12 cellular contexts compared by ENCODE assay signal in the genomic region with DNA sequence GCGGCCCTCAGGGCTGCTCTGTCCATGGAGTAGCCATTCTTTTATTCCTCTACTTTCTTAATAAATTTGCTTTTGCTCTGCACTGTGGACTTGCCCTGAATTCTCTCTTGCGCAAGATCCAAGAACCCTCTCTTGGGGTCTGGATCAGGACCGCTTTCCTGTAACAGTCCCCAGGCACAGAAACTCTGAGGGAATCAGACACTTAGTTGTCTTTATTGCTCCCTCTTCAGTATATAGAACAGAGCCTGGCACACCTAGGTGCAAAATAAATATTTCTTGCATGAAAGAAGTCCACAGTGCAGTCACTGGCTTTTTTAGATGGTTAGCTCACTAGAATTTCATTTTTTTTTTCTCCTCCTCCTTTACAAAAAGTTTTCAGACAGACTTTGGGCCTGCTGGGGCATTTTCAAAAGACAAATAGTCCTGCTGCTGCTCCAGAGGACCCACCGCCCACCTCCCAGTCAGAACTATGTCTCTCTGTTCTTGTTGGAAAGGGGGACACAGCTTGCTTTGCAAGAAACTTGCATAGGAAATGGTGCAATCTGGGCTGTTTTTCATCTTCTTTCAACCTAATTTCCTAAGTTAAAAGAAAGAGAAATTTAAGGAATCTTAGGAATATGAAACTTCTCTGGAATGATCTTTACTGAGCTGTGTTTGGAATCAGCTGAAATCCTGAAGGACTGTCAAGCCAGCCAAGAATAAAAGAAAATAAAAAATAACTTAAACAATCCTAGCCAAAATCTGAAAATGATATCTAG. TPM values are rescaled to one million over a fixed set of nuclear protein-coding genes. Genes with fewer than 3 reads are reported as not detected.
DNase-seq lines count a peak whose midpoint lies in the region; ATAC-seq and TF ChIP-seq lines count a peak whose summit lies in the region.
"Had no signal": no experiment of that assay in that cellular context is flagged by ENCODE, and none has a peak within 500 bp of the region (broad histone marks: within the 10 kb centered on the region; RNA-seq: fewer than 3 reads in every experiment).

No MANE protein-coding gene starts in this region.

- 84 to 91% methylated on average over 4 of the region's 4 CpGs for WGBS in lower leg skin, 2 donors

- peaks cover 22% of the 10 kb centered on the region for H3K4me1 Mint-ChIP-seq in activated naive CD8-positive, alpha-beta T cell treated with anti-CD3 and anti-CD28 coated beads for 36 hours

- H4K20me1 ChIP-seq in osteoblast (ENCODE audit: insufficient read depth, low read length), result no peaks in the 10 kb centered on the region

- TF ChIP-seq CTCF in AG04449 (IDR thresholded peaks at IDR 0.05; ENCODE audit: insufficient read depth, low read length, missing control alignments) (no peak), fibroblast of the aortic adventitia (IDR thresholded peaks at IDR 0.05; ENCODE audit: insufficient read depth, low read length) (no peak), osteoblast (IDR thresholded peaks at IDR 0.05; ENCODE audit: extremely low read depth, low read depth, low read length) (no peak), lower leg skin (IDR thresholded peaks at IDR 0.05) (no peak)

- POLR2A ChIA-PET in AG04449 (lab: Yijun Ruan, JAX), result interaction anchor here (0.6 kb wide), 2 partner anchors 39 to 50 kb away, joined by 3 to 4 read pairs; no protein-coding TSS in a partner anchor

- peak overlapping the region; percentile 64 for H3K27ac ChIP-seq in osteoblast (ENCODE audit: low read depth, low read length)

- H2AFZ ChIP-seq in osteoblast (ENCODE audit: low read length), result peak overlapping the region; percentile 26

- H3K27me3 ChIP-seq in osteoblast (ENCODE audit: insufficient read depth, low read length), result no peaks in the 10 kb centered on the region

- H3K4me1 ChIP-seq in osteoblast (ENCODE audit: insufficient read depth, low read length), result peaks cover 35% of the 10 kb centered on the region

- H3K9me3 ChIP-seq in osteoblast (ENCODE audit: low read depth, low read length), result no peaks in the 10 kb centered on the region

- intact Hi-C loops in lower leg skin (cut with DNase I; ENCODE audit: low total_unique reads), result no loop called here

- no peaks in the 10 kb centered on the region for H3K27me3 Mint-ChIP-seq in activated naive CD8-positive, alpha-beta T cell treated with anti-CD3 and anti-CD28 coated beads for 36 hours
- H3K27me3 Mint-ChIP-seq: activated naive CD8-positive, alpha-beta T cell treated with anti-CD3 and anti-CD28 coated beads, Interleukin-2, amount 10 ng/mL, durations not matched to agents 7 days and 5 days had no signal

- no peak overlapping the region for H3K4me3 Mint-ChIP-seq in activated naive CD8-positive, alpha-beta T cell treated with anti-CD3 and anti-CD28 coated beads for 36 hours
- H3K4me3 Mint-ChIP-seq: activated naive CD8-positive, alpha-beta T cell treated with anti-CD3 and anti-CD28 coated beads, Interleukin-2, amount 10 ng/mL, durations not matched to agents 7 days and 5 days; neural crest cell had no signal

- no peak for TF ChIP-seq POLR2A in lower leg skin (IDR thresholded peaks at IDR 0.05)

- no peaks in the 10 kb centered on the region for H3K79me2 ChIP-seq in osteoblast (ENCODE audit: insufficient read depth, low read length)

- H3K9me3 Mint-ChIP-seq in activated naive CD8-positive, alpha-beta T cell treated with anti-CD3 and anti-CD28 coated beads for 36 hours, result no peaks in the 10 kb centered on the region
- H3K9me3 Mint-ChIP-seq: activated naive CD8-positive, alpha-beta T cell treated with anti-CD3 and anti-CD28 coated beads, Interleukin-2, amount 10 ng/mL, durations not matched to agents 7 days and 5 days; neural crest cell had no signal

- DNase-seq in AG04449 (ENCODE audit: low read depth, low spot score), result peak; percentile 16
- DNase-seq in activated naive CD8-positive, alpha-beta T cell treated with anti-CD3 and anti-CD28 coated beads for 36 hours, result no peak
- DNase-seq in fibroblast of the aortic adventitia (ENCODE audit: low read depth), result peak; percentile 92
- DNase-seq in osteoblast (ENCODE audit: insufficient read length, low spot score, missing footprints), result no peak
- DNase-seq in stimulated activated CD4-positive, alpha-beta T cell treated with anti-CD3 and anti-CD28 coated beads, Interleukin-12 subunit alpha, Interleukin-12 subunit beta, amount 100 ng/mL, for 4 hours, result no peak
- no peak for DNase-seq in lower leg skin (ENCODE audit: low spot score in 2 of 2)
- DNase-seq: activated CD4-positive, alpha-beta T cell treated with anti-CD3 and anti-CD28 coated beads for 48 hours; activated naive CD8-positive, alpha-beta T cell treated with anti-CD3 and anti-CD28 coated beads, Interleukin-2, amount 10 ng/mL, durations not matched to agents 7 days and 5 days; NCI-H2107 had no signal

- H3K36me3 ChIP-seq in osteoblast (ENCODE audit: insufficient read depth, low read length), result no peaks in the 10 kb centered on the region

- peak overlapping the region; percentile 21 for H3K27ac Mint-ChIP-seq in activated naive CD8-positive, alpha-beta T cell treated with anti-CD3 and anti-CD28 coated beads for 36 hours
- H3K27ac Mint-ChIP-seq: activated naive CD8-positive, alpha-beta T cell treated with anti-CD3 and anti-CD28 coated beads, Interleukin-2, amount 10 ng/mL, durations not matched to agents 7 days and 5 days had no signal

- CTCF ChIA-PET in AG04449 (lab: Yijun Ruan, JAX), result interaction anchor here (0.7 to 1.5 kb wide), 4 partner anchors 11 to 261 kb away, joined by 3 read pairs; no protein-coding TSS in a partner anchor

- ATAC-seq in GM18870 (IDR thresholded peaks at IDR 0.05; ENCODE audit: unreplicated experiment) (no peak), GM21528 (IDR thresholded peaks at IDR 0.05; ENCODE audit: low FRiP score, unreplicated experiment) (no peak)

- H3K4me3 ChIP-seq in AG04449 (ENCODE audit: low read depth, low read length), result no peak overlapping the region
- no peak overlapping the region for H3K4me3 ChIP-seq in fibroblast of the aortic adventitia (ENCODE audit: low read depth, low read length)
- H3K4me3 ChIP-seq in osteoblast (ENCODE audit: insufficient read depth, low read length), result no peak overlapping the region
- H3K4me3 ChIP-seq in lower leg skin (ENCODE audit: low read depth, poor library complexity, severe bottlenecking), result no peak overlapping the region

- H3K36me3 Mint-ChIP-seq in activated naive CD8-positive, alpha-beta T cell treated with anti-CD3 and anti-CD28 coated beads for 36 hours, result peaks cover 2% of the 10 kb centered on the region
- H3K36me3 Mint-ChIP-seq: activated naive CD8-positive, alpha-beta T cell treated with anti-CD3 and anti-CD28 coated beads, Interleukin-2, amount 10 ng/mL, durations not matched to agents 7 days and 5 days had no signal

- peak overlapping the region; percentile 77 for H3K4me2 ChIP-seq in osteoblast (ENCODE audit: insufficient read depth, low read length)

RNA-seq across cellular contexts. Expression of a gene that starts 31.7 kb away (rescaled TPM):
- 1 to 10 TPM; 6.4 to 6.7 TPM for total RNA-seq in activated naive CD8-positive, alpha-beta T cell treated with anti-CD3 and anti-CD28 coated beads for 36 hours
- 48.0 and 52.4 TPM in 2 replicates for total RNA-seq in fibroblast of the aortic adventitia (ENCODE audit: low replicate concordance)
- total RNA-seq in osteoblast, result 49.8 and 51.8 TPM in 2 replicates
- 10 to 100 TPM; 43.1 to 68.8 (median 45.6) TPM for total RNA-seq in lower leg skin

Comparison
In these comparisons a context has a peak if more than half of its experiments do, and no peak if none do; other contexts are left out.
1. DNase-seq: peak in AG04449 (single experiment) and fibroblast of the aortic adventitia (single experiment); none in activated naive CD8-positive, alpha-beta T cell treated with anti-CD3 and anti-CD28 coated beads for 36 hours (single experiment), osteoblast (single experiment), stimulated activated CD4-positive, alpha-beta T cell treated with anti-CD3 and anti-CD28 coated beads, Interleukin-12 subunit alpha, Interleukin-12 subunit beta, amount 100 ng/mL, for 4 hours (single experiment) and lower leg skin (0 of 2).